In genomic region chr10:92849576-92850090, GRCh38 we compare ENCODE assay signal across 8 cellular contexts. TPM values are rescaled to one million over a fixed set of nuclear protein-coding genes. Genes with fewer than 3 reads are reported as not detected.
DNase-seq lines count a peak whose midpoint lies in the region; ATAC-seq and TF ChIP-seq lines count a peak whose summit lies in the region.

No MANE protein-coding gene starts in this region.

- DNase-seq in activated naive CD4-positive, alpha-beta T cell treated with anti-CD3 and anti-CD28 coated beads for 36 hours: no peak
- no peak for DNase-seq in activated naive CD4-positive, alpha-beta T cell treated with Interleukin-2 at 50 U/mL for 16 hours
- DNase-seq in thoracic aorta (ENCODE audit: low spot score) (no peak), HCEC 1CT (no peak)

- CTCF ChIA-PET in activated naive CD4-positive, alpha-beta T cell treated with anti-CD3 and anti-CD28 coated beads for 36 hours (lab: Charles Lee): interaction anchor here (1.7 kb wide), 1 partner anchor 36 kb away, joined by 5 read pairs; no protein-coding TSS in a partner anchor

- H3K4me3 ChIP-seq in iPS-15b (ENCODE audit: low read depth, low read length): peak overlapping the region; percentile 49
- peak overlapping the region; percentile 98 for H3K4me3 ChIP-seq in thoracic aorta

- H3K4me3 Mint-ChIP-seq in activated naive CD4-positive, alpha-beta T cell treated with anti-CD3 and anti-CD28 coated beads for 36 hours: peak overlapping the region; percentile 72

- H3K9ac ChIP-seq in iPS-15b (ENCODE audit: low read depth, low read length): no peak overlapping the region

- peak overlapping the region; percentile 92 for H3K27ac ChIP-seq in VCaP
- no peak overlapping the region for H3K27ac ChIP-seq in thoracic aorta

- intact Hi-C loops in activated naive CD4-positive, alpha-beta T cell treated with anti-CD3 and anti-CD28 coated beads for 36 hours (cut with micrococcal nuclease): loop anchor here (5.0 to 10.0 kb wide), 3 partner anchors 557 to 1055 kb away; partner anchors contain the start of genes CPEB3, MARCHF5, MYOF and TNKS2

- H3K36me3 ChIP-seq in iPS-15b (ENCODE audit: control insufficient read depth, insufficient read depth, low read length) (no peaks in the 10 kb centered on the region), thoracic aorta (no peaks in the 10 kb centered on the region)

- H3K27me3 ChIP-seq in iPS-15b (ENCODE audit: control insufficient read depth, insufficient read depth, low read length) (peaks cover 50% of the 10 kb centered on the region), thoracic aorta (replicated peaks; ENCODE audit: insufficient read depth) (no peaks in the 10 kb centered on the region)

- H3K4me1 ChIP-seq in iPS-15b (ENCODE audit: control insufficient read depth, insufficient read depth, low read length): peaks cover 2% of the 10 kb centered on the region
- peaks cover 12% of the 10 kb centered on the region in 2 donors for H3K4me1 ChIP-seq in thoracic aorta (ENCODE audit: control insufficient read depth in 1 of 2, low read depth in 2 of 2)

- H3K4me1 Mint-ChIP-seq in activated naive CD4-positive, alpha-beta T cell treated with anti-CD3 and anti-CD28 coated beads for 36 hours (ENCODE audit: low read depth): peaks cover 31% of the 10 kb centered on the region

- no peaks in the 10 kb centered on the region for H3K27me3 Mint-ChIP-seq in activated naive CD4-positive, alpha-beta T cell treated with anti-CD3 and anti-CD28 coated beads for 36 hours (ENCODE audit: low read depth)

- ATAC-seq in thoracic aorta (ENCODE audit: insufficient number of reproducible peaks, low FRiP score, low read depth) (no peak), HG02623 (IDR thresholded peaks at IDR 0.05; ENCODE audit: unreplicated experiment) (no peak), HG02938 (IDR thresholded peaks at IDR 0.05; ENCODE audit: unreplicated experiment) (no peak)

- no peak overlapping the region for H3K27ac Mint-ChIP-seq in activated naive CD4-positive, alpha-beta T cell treated with anti-CD3 and anti-CD28 coated beads for 36 hours

- H3K36me3 Mint-ChIP-seq in activated naive CD4-positive, alpha-beta T cell treated with anti-CD3 and anti-CD28 coated beads for 36 hours (ENCODE audit: low read depth): peaks cover 3% of the 10 kb centered on the region

- no peaks in the 10 kb centered on the region for H3K9me3 Mint-ChIP-seq in activated naive CD4-positive, alpha-beta T cell treated with anti-CD3 and anti-CD28 coated beads for 36 hours

- H3K9me3 ChIP-seq in iPS-15b (ENCODE audit: control insufficient read depth, insufficient read depth, low read length): peaks cover 6% of the 10 kb centered on the region
- H3K9me3 ChIP-seq in thoracic aorta: no peaks in the 10 kb centered on the region

- no peak for TF ChIP-seq CTCF in VCaP (conservative IDR thresholded peaks at IDR 0.05)
- no peak for TF ChIP-seq CTCF in thoracic aorta (IDR thresholded peaks at IDR 0.05)

RNA-seq across cellular contexts. Expression of gene EXOC6, which starts 1.3 kb away (rescaled TPM):
- 1 to 10 TPM; 7.6 to 9.3 TPM for total RNA-seq in activated naive CD4-positive, alpha-beta T cell treated with anti-CD3 and anti-CD28 coated beads for 36 hours
- 10 to 100 TPM; 13.3 to 16.8 TPM for total RNA-seq in thoracic aorta
